In genomic region chr20:46573788-46574581, GRCh38 we compare ENCODE assay signal across 33 cellular contexts. TPM values are rescaled to one million over a fixed set of nuclear protein-coding genes. Genes with fewer than 3 reads are reported as not detected.
DNase-seq lines count a peak whose midpoint lies in the region; ATAC-seq, FAIRE-seq and TF ChIP-seq lines count a peak whose summit lies in the region.
"Had no signal": no experiment of that assay in that cellular context is flagged by ENCODE, and none has a peak within 500 bp of the region (broad histone marks: within the 10 kb centered on the region; RNA-seq: fewer than 3 reads in every experiment).

No MANE protein-coding gene starts in this region.

- 63 to 73% methylated on average over 17 to 18 of the region's 19 CpGs for WGBS in esophagus squamous epithelium, 2 donors

- no peak overlapping the region for H3K27ac Mint-ChIP-seq in astrocyte (ENCODE audit: unreplicated experiment)
- H3K27ac Mint-ChIP-seq: activated CD4-positive, alpha-beta T cell treated with anti-CD3 and anti-CD28 coated beads, Interleukin-2, amount 10 ng/mL, durations not matched to agents 7 days and 5 days; activated T-cell treated with anti-CD3 and anti-CD28 coated beads, Interleukin-2, amount 50 U/mL, for 72 hours; H9; immature natural killer cell had no signal

- intact Hi-C loops in esophagus squamous epithelium (cut with DNase I), result no loop called here
- intact Hi-C loops in gastrocnemius medialis (cut with DNase I; ENCODE audit: low total_unique reads), result no loop called here

- DNase-seq in Ammon's horn (ENCODE audit: low spot score) (peak; percentile 36), M059J (ENCODE audit: low read depth) (peak; percentile 22), astrocyte (ENCODE audit: low read depth) (peak; percentile 2), midbrain (lab: John Stamatoyannopoulos, UW) (peak; percentile 17), esophagus squamous epithelium (lab: John Stamatoyannopoulos, UW) (no peak), gastrocnemius medialis (no peak)
- DNase-seq: activated CD4-positive, alpha-beta T cell treated with anti-CD3 and anti-CD28 coated beads, Interleukin-2, amount 10 ng/mL, durations not matched to agents 7 days and 5 days; activated naive CD4-positive, alpha-beta T cell treated with Interleukin-2 at 50 U/mL for 16 hours; activated T-cell treated with anti-CD3 and anti-CD28 coated beads, Interleukin-2, amount 50 U/mL, for 72 hours; BE2C; DMS53; H9; immature natural killer cell; left ventricle myocardium inferior; mesendoderm; MM.1S; NCI-H1436; NCI-H2107; NCI-H446 treated with DMSO at 0.1 percent for 48 hours; PC-9; SHP77 treated with DMSO at 0.1 percent for 48 hours; stimulated activated CD4-positive, alpha-beta T cell treated with anti-CD3 and anti-CD28 coated beads, Interleukin-1b, Interleukin-23, amount 100 ng/mL, for 48 hours; stimulated activated CD8-positive, alpha-beta memory T cell treated with anti-CD3 and anti-CD28 coated beads, Interleukin-4, amount 100 ng/mL, for 48 hours had no signal

- H3K4me1 ChIP-seq in astrocyte (ENCODE audit: insufficient read depth, low read length), result peaks cover 4% of the 10 kb centered on the region
- peaks cover 0 to under 1% (median 0%) of the 10 kb centered on the region in 3 donors for H3K4me1 ChIP-seq in esophagus squamous epithelium
- no peaks in the 10 kb centered on the region for H3K4me1 ChIP-seq in gastrocnemius medialis
- H3K4me1 ChIP-seq: BE2C had no signal

- H3K4me1 Mint-ChIP-seq in astrocyte (ENCODE audit: low read depth, unreplicated experiment), result no peaks in the 10 kb centered on the region
- H3K4me1 Mint-ChIP-seq: immature natural killer cell had no signal

- no peaks in the 10 kb centered on the region for H3K36me3 Mint-ChIP-seq in astrocyte (ENCODE audit: low read depth, unreplicated experiment)
- H3K36me3 Mint-ChIP-seq: brain, immature natural killer cell had no signal

- no peaks in the 10 kb centered on the region for H3K27me3 ChIP-seq in astrocyte (ENCODE audit: insufficient read depth, low read length)
- no peaks in the 10 kb centered on the region for H3K27me3 ChIP-seq in esophagus squamous epithelium
- no peaks in the 10 kb centered on the region for H3K27me3 ChIP-seq in gastrocnemius medialis
- H3K27me3 ChIP-seq: upper lobe of left lung had no signal

- H3K9me3 ChIP-seq in astrocyte (ENCODE audit: insufficient read depth, low read depth, low read length), result no peaks in the 10 kb centered on the region
- no peaks in the 10 kb centered on the region for H3K9me3 ChIP-seq in esophagus squamous epithelium
- no peaks in the 10 kb centered on the region for H3K9me3 ChIP-seq in gastrocnemius medialis
- H3K9me3 ChIP-seq: left ventricle myocardium inferior, upper lobe of left lung had no signal

- H3K36me3 ChIP-seq in astrocyte (ENCODE audit: insufficient read depth, low read length) (no peaks in the 10 kb centered on the region), esophagus squamous epithelium (no peaks in the 10 kb centered on the region), gastrocnemius medialis (no peaks in the 10 kb centered on the region)
- H3K36me3 ChIP-seq: BE2C, left ventricle myocardium inferior, upper lobe of left lung had no signal

- no peaks in the 10 kb centered on the region for H3K79me2 ChIP-seq in astrocyte (ENCODE audit: insufficient read depth, low read length)

- no peak overlapping the region for H3K9ac ChIP-seq in astrocyte (ENCODE audit: low read length)

- H3K4me3 ChIP-seq in astrocyte (ENCODE audit: insufficient read depth, low read depth, low read length) (no peak overlapping the region), esophagus squamous epithelium (no peak overlapping the region), gastrocnemius medialis (no peak overlapping the region)
- H3K4me3 ChIP-seq: left ventricle myocardium inferior, PC-9, skin epidermis, upper lobe of left lung had no signal

- no peaks in the 10 kb centered on the region for H3K9me3 Mint-ChIP-seq in astrocyte (ENCODE audit: unreplicated experiment)
- H3K9me3 Mint-ChIP-seq: activated CD4-positive, alpha-beta T cell treated with anti-CD3 and anti-CD28 coated beads, Interleukin-2, amount 10 ng/mL, durations not matched to agents 7 days and 5 days; activated T-cell treated with anti-CD3 and anti-CD28 coated beads, Interleukin-2, amount 50 U/mL, for 72 hours; brain; H9; immature natural killer cell had no signal

- H3K4me2 ChIP-seq in astrocyte (ENCODE audit: low read length), result no peak overlapping the region
- H3K4me2 ChIP-seq: PC-9 had no signal

- H4K20me1 ChIP-seq in astrocyte (ENCODE audit: insufficient read depth, low read length), result no peaks in the 10 kb centered on the region

- peaks cover 5% of the 10 kb centered on the region for H3K27me3 Mint-ChIP-seq in astrocyte (ENCODE audit: low read depth, unreplicated experiment)

- H3K27ac ChIP-seq in astrocyte (ENCODE audit: low read depth, low read length) (no peak overlapping the region), esophagus squamous epithelium (no peak overlapping the region), gastrocnemius medialis (no peak overlapping the region)
- H3K27ac ChIP-seq: left ventricle myocardium inferior, PC-9, skin epidermis, upper lobe of left lung had no signal

- H3K4me3 Mint-ChIP-seq in astrocyte (ENCODE audit: unreplicated experiment), result no peak overlapping the region
- H3K4me3 Mint-ChIP-seq: activated CD4-positive, alpha-beta T cell treated with anti-CD3 and anti-CD28 coated beads, Interleukin-2, amount 10 ng/mL, durations not matched to agents 7 days and 5 days; activated T-cell treated with anti-CD3 and anti-CD28 coated beads, Interleukin-2, amount 50 U/mL, for 72 hours; brain; H9; immature natural killer cell had no signal

- no peak for ATAC-seq in gastrocnemius medialis
- no peak for ATAC-seq in GM18867 (IDR thresholded peaks at IDR 0.05; ENCODE audit: unreplicated experiment)
- no peak for ATAC-seq in HG03196 (IDR thresholded peaks at IDR 0.05; ENCODE audit: unreplicated experiment)
- ATAC-seq: activated T-cell treated with anti-CD3 and anti-CD28 coated beads, Interleukin-2, amount 50 U/mL, for 72 hours had no signal

- in situ Hi-C loops in gastrocnemius medialis (cut with MboI; ENCODE audit: low sequenced_read_pairs in 4 of 4), result no loop called here

- FAIRE-seq in astrocyte (lab: Jason Lieb, UNC), result no peak
- FAIRE-seq: frontal cortex, G401.6 had no signal

- no peak overlapping the region for H2AFZ ChIP-seq in astrocyte (ENCODE audit: low read depth, low read length)
- H2AFZ ChIP-seq: PC-9 had no signal

- no peak for TF ChIP-seq CTCF in astrocyte (IDR thresholded peaks at IDR 0.05; ENCODE audit: insufficient read depth, low read depth, low read length)
- TF ChIP-seq CTCF in esophagus squamous epithelium (IDR thresholded peaks at IDR 0.05), result no peak
- no peak for TF ChIP-seq CTCF in gastrocnemius medialis (IDR thresholded peaks at IDR 0.05 in 4 of 5, conservative IDR thresholded peaks at IDR 0.05 in 1 of 5)

- TF ChIP-seq POLR2A in esophagus squamous epithelium (IDR thresholded peaks at IDR 0.05), result no peak
- TF ChIP-seq POLR2A in gastrocnemius medialis (IDR thresholded peaks at IDR 0.05), result no peak

RNA-seq across cellular contexts. Expression of gene OCSTAMP, which starts 23.5 kb away (rescaled TPM):
- not detected in 2 replicates for total RNA-seq in M059J (2014; rRNA removed; shearing (Covaris generic))
- not detected in 2 replicates for total RNA-seq in astrocyte
- not detected for total RNA-seq in esophagus squamous epithelium
- not detected for total RNA-seq in gastrocnemius medialis
- total RNA-seq: activated CD4-positive, alpha-beta T cell treated with anti-CD3 and anti-CD28 coated beads, Interleukin-2, amount 10 ng/mL, durations not matched to agents 7 days and 5 days; chondrocyte; epithelial cell of proximal tubule; frontal cortex; H9; left ventricle myocardium inferior; PC-9; pulmonary artery endothelial cell; upper lobe of left lung had no signal

Comparison
In these comparisons a context has a peak if more than half of its experiments do, and no peak if none do; other contexts are left out.
1. DNase-seq: peak in Ammon's horn (single experiment), M059J (single experiment), astrocyte (single experiment) and midbrain (single experiment); none in esophagus squamous epithelium (single experiment) and gastrocnemius medialis (0 of 2).